In genomic region chr19:45767410-45767880, GRCh38 we compare ENCODE assay signal across 8 cellular contexts. TPM values are rescaled to one million over a fixed set of nuclear protein-coding genes. Genes with fewer than 3 reads are reported as not detected.
DNase-seq lines count a peak whose midpoint lies in the region; ATAC-seq and TF ChIP-seq lines count a peak whose summit lies in the region.

No MANE protein-coding gene starts in this region.

- CTCF ChIA-PET in BJ (lab: Yijun Ruan, JAX), result interaction anchor here (0.7 to 7.7 kb wide), 8 partner anchors 9 to 89 kb away, joined by 3 to 154 read pairs (median 6); partner anchors contain the start of gene QPCTL
- CTCF ChIA-PET in activated CD4-positive, alpha-beta memory T cell treated with anti-CD3 and anti-CD28 coated beads, Interleukin-2, amount 10 ng/mL, durations not matched to agents 7 days and 5 days (lab: Charles Lee), result no interaction called here

- POLR2A ChIA-PET in BJ (lab: Charles Lee), result interaction anchor here (0.6 to 0.7 kb wide), 2 partner anchors 28 to 43 kb away, joined by 3 to 4 read pairs; no protein-coding TSS in a partner anchor
- POLR2A ChIA-PET in activated CD4-positive, alpha-beta memory T cell treated with anti-CD3 and anti-CD28 coated beads, Interleukin-2, amount 10 ng/mL, durations not matched to agents 7 days and 5 days (lab: Charles Lee), result interaction anchor here (1.0 kb wide), 1 partner anchor 51 kb away, joined by 3 read pairs; no protein-coding TSS in a partner anchor

- H2AFZ ChIP-seq in parathyroid adenoma, result peak overlapping the region; percentile 69

- intact Hi-C loops in Right ventricle myocardium superior (cut with DNase I), result loop anchor here (5.0 kb wide), 2 partner anchors 35 to 50 kb away; no protein-coding TSS in a partner anchor

- H3K4me1 ChIP-seq in parathyroid adenoma, result peaks cover 33% of the 10 kb centered on the region

- H3K27ac Mint-ChIP-seq in activated CD4-positive, alpha-beta memory T cell treated with anti-CD3 and anti-CD28 coated beads, Interleukin-2, amount 10 ng/mL, durations not matched to agents 7 days and 5 days, result no peak overlapping the region

- H3K79me2 ChIP-seq in parathyroid adenoma, result peaks cover 16% of the 10 kb centered on the region

- H3K36me3 ChIP-seq in BJ (ENCODE audit: control insufficient read depth, insufficient read depth, low read length) (peaks cover 16% of the 10 kb centered on the region), parathyroid adenoma (ENCODE audit: control insufficient read depth, insufficient read depth, low read length) (no peaks in the 10 kb centered on the region)

- peak overlapping the region; percentile 77 for H3K9ac ChIP-seq in parathyroid adenoma

- peaks cover 18% of the 10 kb centered on the region for H3K4me1 Mint-ChIP-seq in activated CD4-positive, alpha-beta memory T cell treated with anti-CD3 and anti-CD28 coated beads, Interleukin-2, amount 10 ng/mL, durations not matched to agents 7 days and 5 days

- TF ChIP-seq CTCF in BJ (IDR thresholded peaks at IDR 0.05; ENCODE audit: insufficient read depth, low read depth, low read length) (no peak), parathyroid adenoma (IDR thresholded peaks at IDR 0.05) (no peak)

- peak overlapping the region; percentile 86 for H3K4me2 ChIP-seq in parathyroid adenoma (ENCODE audit: low read length)

- no peaks in the 10 kb centered on the region for H3K9me3 ChIP-seq in parathyroid adenoma (ENCODE audit: control insufficient read depth, low read length)

- peaks cover 5% of the 10 kb centered on the region for H3K36me3 Mint-ChIP-seq in activated CD4-positive, alpha-beta memory T cell treated with anti-CD3 and anti-CD28 coated beads, Interleukin-2, amount 10 ng/mL, durations not matched to agents 7 days and 5 days (ENCODE audit: low read depth)

- H3K4me3 Mint-ChIP-seq in activated CD4-positive, alpha-beta memory T cell treated with anti-CD3 and anti-CD28 coated beads, Interleukin-2, amount 10 ng/mL, durations not matched to agents 7 days and 5 days, result peak overlapping the region; percentile 27

- peak; percentile 43 for DNase-seq in BJ (ENCODE audit: low read depth)
- DNase-seq in HS-27A (ENCODE audit: low read depth), result peak; percentile 66
- DNase-seq in activated CD4-positive, alpha-beta memory T cell treated with anti-CD3 and anti-CD28 coated beads, Interleukin-2, amount 10 ng/mL, durations not matched to agents 7 days and 5 days, result no peak
- DNase-seq in Right ventricle myocardium superior, result peak; percentile 86

- H3K27ac ChIP-seq in parathyroid adenoma, result peak overlapping the region; percentile 95

- no peaks in the 10 kb centered on the region for H3K9me3 Mint-ChIP-seq in activated CD4-positive, alpha-beta memory T cell treated with anti-CD3 and anti-CD28 coated beads, Interleukin-2, amount 10 ng/mL, durations not matched to agents 7 days and 5 days

- H3K27me3 Mint-ChIP-seq in activated CD4-positive, alpha-beta memory T cell treated with anti-CD3 and anti-CD28 coated beads, Interleukin-2, amount 10 ng/mL, durations not matched to agents 7 days and 5 days, result peaks cover 18% of the 10 kb centered on the region

- H3K4me3 ChIP-seq in BJ (ENCODE audit: low read depth, low read length), result peak overlapping the region; percentile 92
- peak overlapping the region; percentile 77 for H3K4me3 ChIP-seq in parathyroid adenoma (ENCODE audit: low read depth, low read length)

- H3K27me3 ChIP-seq in BJ (ENCODE audit: control insufficient read depth, insufficient read depth, low read length) (no peaks in the 10 kb centered on the region), parathyroid adenoma (ENCODE audit: control insufficient read depth, insufficient read depth, low read length) (no peaks in the 10 kb centered on the region)

- ATAC-seq in Right ventricle myocardium superior (ENCODE audit: poor library complexity) (peak; percentile 8), HG02938 (IDR thresholded peaks at IDR 0.05; ENCODE audit: unreplicated experiment) (no peak), HG02970 (IDR thresholded peaks at IDR 0.05; ENCODE audit: low FRiP score, unreplicated experiment) (no peak), GM18520 (IDR thresholded peaks at IDR 0.05; ENCODE audit: unreplicated experiment) (no peak)

RNA-seq across cellular contexts. Expression of gene SIX5, which starts 1.6 kb away (rescaled TPM):
- 6.6 and 12.5 TPM in 2 replicates for polyA plus RNA-seq in BJ (2011; rRNA removed)
- 7.2 and 8.6 TPM in 2 replicates for polyA minus RNA-seq in BJ (2011; rRNA and poly(A)+ RNA removed)
- total RNA-seq in activated CD4-positive, alpha-beta memory T cell treated with anti-CD3 and anti-CD28 coated beads, Interleukin-2, amount 10 ng/mL, durations not matched to agents 7 days and 5 days, result 1 to 10 TPM; 1.6 to 1.7 TPM
- 22.0 TPM for total RNA-seq in Right ventricle myocardium superior

RNA-seq across cellular contexts. Expression of gene DMPK, which starts 14.8 kb away (rescaled TPM):
- polyA plus RNA-seq in BJ (2011; rRNA removed), result 86.2 and 131 TPM in 2 replicates
- 40.2 and 46.7 TPM in 2 replicates for polyA minus RNA-seq in BJ (2011; rRNA and poly(A)+ RNA removed)
- total RNA-seq in activated CD4-positive, alpha-beta memory T cell treated with anti-CD3 and anti-CD28 coated beads, Interleukin-2, amount 10 ng/mL, durations not matched to agents 7 days and 5 days, result 10 to 100 TPM; 29.5 to 32.5 TPM
- 237 TPM for total RNA-seq in Right ventricle myocardium superior

RNA-seq across cellular contexts. Expression of gene DMWD, which starts 25.2 kb away (rescaled TPM):
- polyA plus RNA-seq in BJ (2011; rRNA removed), result 20.3 and 28.6 TPM in 2 replicates
- polyA minus RNA-seq in BJ (2011; rRNA and poly(A)+ RNA removed), result 20.5 and 26.2 TPM in 2 replicates
- 10 to 100 TPM; 63.1 to 65.4 TPM for total RNA-seq in activated CD4-positive, alpha-beta memory T cell treated with anti-CD3 and anti-CD28 coated beads, Interleukin-2, amount 10 ng/mL, durations not matched to agents 7 days and 5 days
- total RNA-seq in Right ventricle myocardium superior, result 57.2 TPM

RNA-seq across cellular contexts. Expression of gene MEIOSIN, which starts 34.2 kb away (rescaled TPM):
- polyA plus RNA-seq in BJ (2011; rRNA removed), result not detected in 2 replicates
- polyA minus RNA-seq in BJ (2011; rRNA and poly(A)+ RNA removed), result not detected in 2 replicates
- total RNA-seq in activated CD4-positive, alpha-beta memory T cell treated with anti-CD3 and anti-CD28 coated beads, Interleukin-2, amount 10 ng/mL, durations not matched to agents 7 days and 5 days, result not detected
- total RNA-seq in Right ventricle myocardium superior, result not detected

RNA-seq across cellular contexts. Expression of gene FBXO46, which starts 36.7 kb away (rescaled TPM):
- 2.0 and 2.3 TPM in 2 replicates for polyA plus RNA-seq in BJ (2011; rRNA removed)
- 1.0 and 2.4 TPM in 2 replicates for polyA minus RNA-seq in BJ (2011; rRNA and poly(A)+ RNA removed)
- total RNA-seq in activated CD4-positive, alpha-beta memory T cell treated with anti-CD3 and anti-CD28 coated beads, Interleukin-2, amount 10 ng/mL, durations not matched to agents 7 days and 5 days, result 10 to 100 TPM; 34.4 to 36.4 TPM
- 14.5 TPM for total RNA-seq in Right ventricle myocardium superior
